1 cellular context compared by ENCODE assay signal in genomic region chr1:226186124-226187018, GRCh38.
A peak's percentile ranks its signal among the peaks of the same experiment; 100 is the strongest.
TF ChIP-seq lines count a peak whose summit lies in the region.

Gene ACBD3 (minus strand): TSS chr1:226186741. CDS start chr1:226186675, 66 bp downstream.

TF ChIP-seq in HepG2, 621 proteins besides CTCF, POLR2A, EP300 and RAD21 (continued from another document and continues in another):
- peak; percentile 81; the same call in 1 of the 2 replicates for TF ChIP-seq ZFP91 (CRISPR knock-in tag; IDR thresholded peaks at IDR 0.05; ENCODE audit: borderline replicate concordance)
- peak; percentile 90 for TF ChIP-seq ARID4A (CRISPR knock-in tag; IDR thresholded peaks at IDR 0.05; ENCODE audit: borderline replicate concordance)
- peak; percentile 46; the same call in 1 of the 2 replicates for TF ChIP-seq ZBTB40 (IDR thresholded peaks at IDR 0.05)
- TF ChIP-seq ZBTB40 (CRISPR knock-in tag; IDR thresholded peaks at IDR 0.05) = no peak; the same call in 1 of the 2 replicates
- TF ChIP-seq KLF16 (CRISPR knock-in tag; IDR thresholded peaks at IDR 0.05) = peak in 1 of 2 experiments; percentile 87; a peak in 2 of 4 replicates
- no peak for TF ChIP-seq ATF7 (IDR thresholded peaks at IDR 0.05)
- TF ChIP-seq ATF7 (CRISPR knock-in tag; IDR thresholded peaks at IDR 0.05) = peak; percentile 20; the same call in 1 of the 2 replicates
- TF ChIP-seq ZNF33B (CRISPR knock-in tag; IDR thresholded peaks at IDR 0.05) = 0 out of 2 replicates have a peak, but pooled peaks have one; percentile 23
- peak; percentile 89 for TF ChIP-seq HDAC1 (CRISPR knock-in tag; IDR thresholded peaks at IDR 0.05)
- no peak for TF ChIP-seq ZNF674 (CRISPR knock-in tag; IDR thresholded peaks at IDR 0.05; ENCODE audit: low read depth)
- TF ChIP-seq KMT2B (CRISPR knock-in tag; IDR thresholded peaks at IDR 0.05) = peak; percentile 91
- TF ChIP-seq ZNF234 (CRISPR knock-in tag; conservative IDR thresholded peaks at IDR 0.05) = peak; percentile 88; the same call in 1 of the 2 replicates
- TF ChIP-seq ZNF367 (CRISPR knock-in tag; IDR thresholded peaks at IDR 0.05; ENCODE audit: borderline replicate concordance) = no peak; the same call in 1 of the 2 replicates
- peak; percentile 31; the same call in 1 of the 2 replicates for TF ChIP-seq PAX8 (CRISPR knock-in tag; IDR thresholded peaks at IDR 0.05; ENCODE audit: borderline replicate concordance)
- 0 out of 2 replicates have a peak, but pooled peaks have one; percentile 76 for TF ChIP-seq ZNF720 (CRISPR knock-in tag; IDR thresholded peaks at IDR 0.05)
- TF ChIP-seq ZNF33A (CRISPR knock-in tag; IDR thresholded peaks at IDR 0.05; ENCODE audit: borderline replicate concordance) = no peak
- TF ChIP-seq ZBTB33 (CRISPR knock-in tag; IDR thresholded peaks at IDR 0.05) = 0 out of 2 replicates have a peak, but pooled peaks have one; percentile 17
- peak; percentile 44 for TF ChIP-seq NCOA2 (CRISPR knock-in tag; IDR thresholded peaks at IDR 0.05)
- peak; percentile 96 for TF ChIP-seq ASH2L (IDR thresholded peaks at IDR 0.05; ENCODE audit: insufficient read length, low read depth, low read length)
- TF ChIP-seq PCBP1 (IDR thresholded peaks at IDR 0.05; ENCODE audit: borderline replicate concordance, low read depth, low read length) = peak; percentile 93; the same call in 1 of the 2 replicates
- TF ChIP-seq LBX2 (CRISPR knock-in tag; IDR thresholded peaks at IDR 0.05; ENCODE audit: borderline replicate concordance) = no peak; the same call in none of the 2 replicates
- TF ChIP-seq ZNF572 (CRISPR knock-in tag; IDR thresholded peaks at IDR 0.05) = peak; percentile 96
- TF ChIP-seq MEIS1 (CRISPR knock-in tag; IDR thresholded peaks at IDR 0.05; ENCODE audit: borderline replicate concordance) = 0 out of 2 replicates have a peak, but pooled peaks have one; percentile 93
- TF ChIP-seq KLF9 (CRISPR knock-in tag; IDR thresholded peaks at IDR 0.05; ENCODE audit: low read depth) = 0 out of 2 replicates have a peak, but pooled peaks have one; percentile 63
- no peak for TF ChIP-seq ZNF75D (CRISPR knock-in tag; IDR thresholded peaks at IDR 0.05; ENCODE audit: borderline replicate concordance)
- 0 out of 2 replicates have a peak, but pooled peaks have one; percentile 83 for TF ChIP-seq ZNF556 (CRISPR knock-in tag; IDR thresholded peaks at IDR 0.05; ENCODE audit: borderline replicate concordance)
- TF ChIP-seq KAT7 (CRISPR knock-in tag; IDR thresholded peaks at IDR 0.05; ENCODE audit: borderline replicate concordance) = peak; percentile 93; the same call in 1 of the 2 replicates
- TF ChIP-seq ZBTB2 (CRISPR knock-in tag; IDR thresholded peaks at IDR 0.05; ENCODE audit: low read depth) = 0 out of 2 replicates have a peak, but pooled peaks have one; percentile 55
- TF ChIP-seq ZFP62 (CRISPR knock-in tag; IDR thresholded peaks at IDR 0.05) = peak; percentile 65; the same call in 1 of the 2 replicates
- TF ChIP-seq MEIS2 (CRISPR knock-in tag; IDR thresholded peaks at IDR 0.05) = peak; percentile 78
- 0 out of 2 replicates have a peak, but pooled peaks have one; percentile 20 for TF ChIP-seq ZBTB3 (CRISPR knock-in tag; IDR thresholded peaks at IDR 0.05; ENCODE audit: borderline replicate concordance, low read depth)
- TF ChIP-seq HOXD1 (CRISPR knock-in tag; IDR thresholded peaks at IDR 0.05) = 0 out of 2 replicates have a peak, but pooled peaks have one; percentile 63
- TF ChIP-seq BRD4 (CRISPR knock-in tag; IDR thresholded peaks at IDR 0.05) = peak; percentile 69; the same call in 1 of the 2 replicates
- no peak; the same call in 1 of the 2 replicates for TF ChIP-seq ARNT2 (CRISPR knock-in tag; IDR thresholded peaks at IDR 0.05; ENCODE audit: low read depth)
- TF ChIP-seq TAF1 (CRISPR knock-in tag; IDR thresholded peaks at IDR 0.05) = peak; percentile 90
- no peak for TF ChIP-seq ZNF773 (CRISPR knock-in tag; IDR thresholded peaks at IDR 0.05; ENCODE audit: borderline replicate concordance)
- 0 out of 2 replicates have a peak, but pooled peaks have one; percentile 71 for TF ChIP-seq ZNF101 (CRISPR knock-in tag; IDR thresholded peaks at IDR 0.05; ENCODE audit: borderline replicate concordance, low read depth)
- TF ChIP-seq ZNF614 (CRISPR knock-in tag; IDR thresholded peaks at IDR 0.05; ENCODE audit: borderline replicate concordance) = peak; percentile 75; the same call in 1 of the 2 replicates
- peak; percentile 81; the same call in 1 of the 2 replicates for TF ChIP-seq ZNF317 (CRISPR knock-in tag; IDR thresholded peaks at IDR 0.05)
- peak; percentile 97 for TF ChIP-seq POLR2G (IDR thresholded peaks at IDR 0.05; ENCODE audit: low read depth, low read length)
- TF ChIP-seq ZNF496 (CRISPR knock-in tag; IDR thresholded peaks at IDR 0.05; ENCODE audit: insufficient replicate concordance) = no peak
- peak; percentile 89 for TF ChIP-seq ETV5 (CRISPR knock-in tag; IDR thresholded peaks at IDR 0.05; ENCODE audit: borderline replicate concordance)
- TF ChIP-seq ISX (CRISPR knock-in tag; conservative IDR thresholded peaks at IDR 0.05) = 0 out of 2 replicates have a peak, but pooled peaks have one; percentile 57
- TF ChIP-seq ARID2 (CRISPR knock-in tag; IDR thresholded peaks at IDR 0.05; ENCODE audit: borderline replicate concordance) = 0 out of 2 replicates have a peak, but pooled peaks have one; percentile 19
- TF ChIP-seq ZBTB38 (CRISPR knock-in tag; IDR thresholded peaks at IDR 0.05) = peak; percentile 79
- TF ChIP-seq SALL1 (CRISPR knock-in tag; IDR thresholded peaks at IDR 0.05) = peak; percentile 89
